Comparison of ENCODE assay signal across 1 cellular context in the genomic region with DNA sequence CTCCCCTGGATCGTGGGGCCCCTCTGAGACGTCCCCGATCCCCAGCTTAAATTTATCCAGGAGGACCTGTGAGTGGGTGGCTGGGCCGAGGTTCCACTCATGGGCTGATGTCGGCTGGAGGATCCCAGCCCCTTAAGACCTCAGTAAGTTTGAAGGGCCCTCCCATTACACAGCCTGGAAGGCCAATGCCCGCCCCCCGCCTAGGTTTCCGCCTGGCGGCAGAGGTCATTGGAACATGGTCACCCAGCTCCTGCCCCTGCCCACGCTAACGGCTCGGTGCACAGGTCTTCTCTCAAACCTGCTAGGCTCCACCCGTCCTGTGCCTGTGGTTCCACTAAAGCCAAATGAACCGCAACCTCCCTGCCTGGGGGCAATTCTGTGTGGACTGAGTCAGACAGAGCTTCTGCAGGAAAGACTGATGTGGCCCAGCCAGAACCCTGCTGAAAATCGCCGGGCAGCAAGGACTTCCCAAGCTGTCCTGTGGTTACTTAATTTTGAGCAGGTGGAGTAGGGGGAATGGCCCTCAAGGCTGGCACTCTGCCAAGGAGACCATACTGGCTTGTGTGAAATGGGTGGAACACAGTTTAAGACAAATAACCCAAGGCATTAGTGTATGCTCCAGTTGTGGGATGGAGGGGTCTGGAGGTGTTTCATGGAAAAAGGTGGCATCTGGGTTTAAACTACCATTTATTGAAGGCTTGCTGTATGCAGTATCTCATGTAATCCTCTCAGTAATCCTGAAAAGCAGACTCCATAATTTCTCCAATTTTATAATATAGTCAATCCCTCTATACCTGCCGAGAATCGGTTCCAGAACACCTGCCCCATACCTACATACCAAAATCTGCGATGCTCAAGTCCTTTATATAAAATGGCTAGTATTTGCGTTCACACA.
TF ChIP-seq lines count a peak whose summit lies in the region.

No MANE protein-coding gene starts in this region.

TF ChIP-seq in IMR-90, 13 proteins besides CTCF, POLR2A, EP300 and RAD21 (continued from another document):
- TF ChIP-seq, protein P1, sequence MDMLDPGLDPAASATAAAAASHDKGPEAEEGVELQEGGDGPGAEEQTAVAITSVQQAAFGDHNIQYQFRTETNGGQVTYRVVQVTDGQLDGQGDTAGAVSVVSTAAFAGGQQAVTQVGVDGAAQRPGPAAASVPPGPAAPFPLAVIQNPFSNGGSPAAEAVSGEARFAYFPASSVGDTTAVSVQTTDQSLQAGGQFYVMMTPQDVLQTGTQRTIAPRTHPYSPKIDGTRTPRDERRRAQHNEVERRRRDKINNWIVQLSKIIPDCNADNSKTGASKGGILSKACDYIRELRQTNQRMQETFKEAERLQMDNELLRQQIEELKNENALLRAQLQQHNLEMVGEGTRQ (IDR thresholded peaks at IDR 0.05; ENCODE audit: low read depth, low read length) = no peak
- TF ChIP-seq SMC3 (IDR thresholded peaks at IDR 0.05; ENCODE audit: low read depth, low read length) (no peak), CHD1 (IDR thresholded peaks at IDR 0.05; ENCODE audit: low read depth, low read length) (no peak), MAZ (IDR thresholded peaks at IDR 0.05; ENCODE audit: borderline replicate concordance, low read depth, low read length) (no peak; the same call in 1 of the 2 replicates), FOS (IDR thresholded peaks at IDR 0.05; ENCODE audit: low read depth, low read length) (no peak), CEBPB (IDR thresholded peaks at IDR 0.05; ENCODE audit: low read depth, low read length) (no peak), RFX5 (IDR thresholded peaks at IDR 0.05; ENCODE audit: low read depth, low read length) (no peak)
TF ChIP-seq in IMR-90: peak in this region for 0.
